ENCODE assay signal across 8 cellular contexts in genomic region chr5:71830626-71831539, GRCh38.
DNase-seq lines count a peak whose midpoint lies in the region; ATAC-seq and TF ChIP-seq lines count a peak whose summit lies in the region.

No MANE protein-coding gene starts in this region.

- H3K36me3 ChIP-seq in BE2C (no peaks in the 10 kb centered on the region), right lobe of liver (no peaks in the 10 kb centered on the region)

- H3K27me3 ChIP-seq in BE2C, result no peaks in the 10 kb centered on the region
- H3K27me3 ChIP-seq in right lobe of liver, result no peaks in the 10 kb centered on the region

- peaks cover 19% of the 10 kb centered on the region for H3K4me1 ChIP-seq in BE2C
- no peaks in the 10 kb centered on the region for H3K4me1 ChIP-seq in right lobe of liver

- CTCF ChIA-PET in activated CD4-positive, alpha-beta memory T cell treated with anti-CD3 and anti-CD28 coated beads for 36 hours (lab: Charles Lee), result no interaction called here

- POLR2A ChIA-PET in activated CD4-positive, alpha-beta memory T cell treated with anti-CD3 and anti-CD28 coated beads for 36 hours (lab: Charles Lee), result no interaction called here

- no peak for TF ChIP-seq POLR2A in right lobe of liver (IDR thresholded peaks at IDR 0.05)

- peak; percentile 23 to 51 (median 44) for ATAC-seq in right lobe of liver

- no peaks in the 10 kb centered on the region for H3K4me1 Mint-ChIP-seq in activated CD4-positive, alpha-beta memory T cell treated with anti-CD3 and anti-CD28 coated beads for 36 hours (ENCODE audit: low read depth)

- intact Hi-C loops in right lobe of liver (cut with DNase I), result no loop called here
- intact Hi-C loops in activated CD4-positive, alpha-beta memory T cell treated with anti-CD3 and anti-CD28 coated beads for 36 hours (cut with micrococcal nuclease), result no loop called here

- H3K9me3 ChIP-seq in BE2C, result no peaks in the 10 kb centered on the region; the same call in 1 of the 2 replicates
- peaks cover 0 to 8% (median 0%) of the 10 kb centered on the region in 4 donors for H3K9me3 ChIP-seq in right lobe of liver

- H3K36me3 Mint-ChIP-seq in activated CD4-positive, alpha-beta memory T cell treated with anti-CD3 and anti-CD28 coated beads for 36 hours, result peaks cover 6% of the 10 kb centered on the region

- H3K4me3 ChIP-seq in BE2C (ENCODE audit: low read depth, low read length) (no peak overlapping the region), cardiac fibroblast (replicated peaks in 1 of 2; ENCODE audit: low read depth in 2 of 2, low read length in 2 of 2) (no peak overlapping the region), right lobe of liver (no peak overlapping the region)

- H3K9me3 Mint-ChIP-seq in activated CD4-positive, alpha-beta memory T cell treated with anti-CD3 and anti-CD28 coated beads for 36 hours, result peaks cover 23% of the 10 kb centered on the region

- H3K27ac ChIP-seq in right lobe of liver, result no peak overlapping the region

- WGBS in right lobe of liver (ENCODE audit: insufficient coverage, low coverage, low lambda C conversion rate, missing lambda C conversion rate), result 66% methylated on average over 4 of the region's 4 CpGs

- no peaks in the 10 kb centered on the region for H3K27me3 Mint-ChIP-seq in activated CD4-positive, alpha-beta memory T cell treated with anti-CD3 and anti-CD28 coated beads for 36 hours

- no peak overlapping the region for H3K27ac Mint-ChIP-seq in activated CD4-positive, alpha-beta memory T cell treated with anti-CD3 and anti-CD28 coated beads for 36 hours

- DNase-seq in BE2C (peak; percentile 91), NCI-H1694 (lab: John Stamatoyannopoulos, UW) (peak; percentile 47), cardiac fibroblast (ENCODE audit: low read depth in 2 of 2) (peak; percentile 90), right lobe of liver (peak in 2 of 3 donors; percentile 38 to 55), GM10266 (ENCODE audit: extremely low spot score) (no peak), NCI-H128 (lab: John Stamatoyannopoulos, UW; ENCODE audit: unreplicated experiment) (no peak), NCI-H526 treated with DMSO at 0.1 percent for 48 hours (lab: John Stamatoyannopoulos, UW) (no peak)
- DNase-seq in activated CD4-positive, alpha-beta memory T cell treated with anti-CD3 and anti-CD28 coated beads for 36 hours, result no peak

- TF ChIP-seq CTCF in BE2C (IDR thresholded peaks at IDR 0.05; ENCODE audit: low read depth, low read length) (no peak), cardiac fibroblast (IDR thresholded peaks at IDR 0.05; ENCODE audit: low read depth, low read length) (no peak), right lobe of liver (IDR thresholded peaks at IDR 0.05) (no peak), GM10266 (IDR thresholded peaks at IDR 0.05; ENCODE audit: control insufficient read depth, insufficient read depth, low read depth, missing control alignments) (no peak)

- no peak overlapping the region for H3K4me3 Mint-ChIP-seq in activated CD4-positive, alpha-beta memory T cell treated with anti-CD3 and anti-CD28 coated beads for 36 hours

Comparison
In these comparisons a context has a peak if more than half of its experiments do, and no peak if none do; other contexts are left out.
1. DNase-seq: peak in BE2C (single experiment), NCI-H1694 (single experiment), cardiac fibroblast (2 of 2) and right lobe of liver (2 of 3); none in GM10266 (single experiment), NCI-H128 (single experiment), NCI-H526 treated with DMSO at 0.1 percent for 48 hours (single experiment) and activated CD4-positive, alpha-beta memory T cell treated with anti-CD3 and anti-CD28 coated beads for 36 hours (single experiment).